In genomic region chr6:133964052-133964451, GRCh38 we compare ENCODE assay signal across 12 cellular contexts. TPM values are rescaled to one million over a fixed set of nuclear protein-coding genes. Genes with fewer than 3 reads are reported as not detected.
A peak's percentile ranks its signal among the peaks of the same experiment; 100 is the strongest.
DNase-seq lines count a peak whose midpoint lies in the region; ATAC-seq, FAIRE-seq and TF ChIP-seq lines count a peak whose summit lies in the region.
"Had no signal": no experiment of that assay in that cellular context is flagged by ENCODE, and none has a peak within 500 bp of the region (broad histone marks: within the 10 kb centered on the region; RNA-seq: fewer than 3 reads in every experiment).

No MANE protein-coding gene starts in this region.

- peaks cover 81% of the 10 kb centered on the region for H3K79me2 ChIP-seq in ACC112 (ENCODE audit: control insufficient read depth, insufficient read depth, low read length, unreplicated experiment)
- peaks cover 86% of the 10 kb centered on the region for H3K79me2 ChIP-seq in astrocyte (ENCODE audit: insufficient read depth, low read length)

- H3K4me2 ChIP-seq in astrocyte (ENCODE audit: low read length): no peak overlapping the region
- H3K4me2 ChIP-seq: KMS-11 had no signal

- no peaks in the 10 kb centered on the region for H3K27me3 Mint-ChIP-seq in astrocyte (ENCODE audit: low read depth, unreplicated experiment)

- H3K4me1 ChIP-seq in ACC112 (ENCODE audit: control insufficient read depth, insufficient read depth, low read length, unreplicated experiment) (peaks cover 16% of the 10 kb centered on the region), astrocyte (ENCODE audit: insufficient read depth, low read length) (peaks cover 5% of the 10 kb centered on the region)

- H3K9ac ChIP-seq in astrocyte (ENCODE audit: low read length): no peak overlapping the region
- H3K9ac ChIP-seq: KMS-11 had no signal

- no peak overlapping the region for H3K4me3 Mint-ChIP-seq in astrocyte (ENCODE audit: unreplicated experiment)
- H3K4me3 Mint-ChIP-seq: CD14-positive monocyte had no signal

- H2AFZ ChIP-seq in ACC112 (ENCODE audit: low read length, unreplicated experiment): no peak overlapping the region
- H2AFZ ChIP-seq in astrocyte (ENCODE audit: low read depth, low read length): no peak overlapping the region

- H3K9me3 ChIP-seq in astrocyte (ENCODE audit: insufficient read depth, low read depth, low read length): no peaks in the 10 kb centered on the region

- no peaks in the 10 kb centered on the region for H3K36me3 ChIP-seq in ACC112 (ENCODE audit: insufficient read depth, low read length)
- H3K36me3 ChIP-seq in astrocyte (ENCODE audit: insufficient read depth, low read length): no peaks in the 10 kb centered on the region

- H3K27me3 ChIP-seq in ACC112 (ENCODE audit: insufficient read depth, low read length) (no peaks in the 10 kb centered on the region), astrocyte (ENCODE audit: insufficient read depth, low read length) (no peaks in the 10 kb centered on the region)

- no peak for ATAC-seq in GM21825 (IDR thresholded peaks at IDR 0.05; ENCODE audit: unreplicated experiment)

- no peaks in the 10 kb centered on the region for H3K9me3 Mint-ChIP-seq in astrocyte (ENCODE audit: unreplicated experiment)
- H3K9me3 Mint-ChIP-seq: CD14-positive monocyte had no signal

- H3K27ac ChIP-seq in ACC112 (ENCODE audit: low read depth, low read length) (peak overlapping the region; percentile 0; the same call in 1 of the 2 replicates), astrocyte (ENCODE audit: low read depth, low read length) (peak overlapping the region; percentile 36)
- H3K27ac ChIP-seq: KMS-11 had no signal

- TF ChIP-seq CTCF in GM12865 (IDR thresholded peaks at IDR 0.05; ENCODE audit: insufficient read depth, low read depth, low read length, missing control alignments) (no peak), astrocyte (IDR thresholded peaks at IDR 0.05; ENCODE audit: insufficient read depth, low read depth, low read length) (no peak)

- H3K27ac Mint-ChIP-seq in astrocyte (ENCODE audit: unreplicated experiment): no peak overlapping the region

- DNase-seq in GM12865 (ENCODE audit: low read depth): peak; percentile 27
- DNase-seq in astrocyte (ENCODE audit: low read depth): peak; percentile 90
- peak; percentile 66 for DNase-seq in hepatic stellate cell (ENCODE audit: low spot score)
- DNase-seq in NCI-H2029 (lab: John Stamatoyannopoulos, UW): no peak
- no peak for DNase-seq in NCI-H524 treated with DMSO at 0.1 percent for 48 hours (lab: John Stamatoyannopoulos, UW)
- no peak for DNase-seq in GM19240 (ENCODE audit: insufficient read length, low spot score)
- DNase-seq: activated CD8-positive, alpha-beta memory T cell treated with anti-CD3 and anti-CD28 coated beads, Interleukin-2, amount 50 U/mL, for 48 hours; central memory CD4-positive, alpha-beta T cell had no signal

- H3K36me3 Mint-ChIP-seq in astrocyte (ENCODE audit: low read depth, unreplicated experiment): peaks cover 4% of the 10 kb centered on the region

- peaks cover 35% of the 10 kb centered on the region for H3K4me1 Mint-ChIP-seq in astrocyte (ENCODE audit: low read depth, unreplicated experiment)

- peaks cover 40% of the 10 kb centered on the region for H4K20me1 ChIP-seq in astrocyte (ENCODE audit: insufficient read depth, low read length)

- no peak for FAIRE-seq in astrocyte (lab: Jason Lieb, UNC)

- H3K4me3 ChIP-seq in ACC112 (ENCODE audit: low read depth, low read length) (no peak overlapping the region), GM12865 (ENCODE audit: low read depth, low read length) (no peak overlapping the region), astrocyte (ENCODE audit: insufficient read depth, low read depth, low read length) (no peak overlapping the region)

RNA-seq across cellular contexts. Expression of gene TBPL1, which starts 11.0 kb away (rescaled TPM):
- total RNA-seq in astrocyte: 53.4 and 54.0 TPM in 2 replicates

Comparison
In these comparisons a context has a peak if more than half of its experiments do, and no peak if none do; other contexts are left out.
1. DNase-seq: peak in GM12865 (single experiment), astrocyte (single experiment) and hepatic stellate cell (single experiment); none in NCI-H2029 (single experiment), NCI-H524 treated with DMSO at 0.1 percent for 48 hours (single experiment) and GM19240 (single experiment).